ENCODE assay signal across 8 cellular contexts in genomic region chr6:156828280-156828703, GRCh38. TPM values are rescaled to one million over a fixed set of nuclear protein-coding genes. Genes with fewer than 3 reads are reported as not detected.
DNase-seq lines count a peak whose midpoint lies in the region; ATAC-seq and TF ChIP-seq lines count a peak whose summit lies in the region.

No MANE protein-coding gene starts in this region.

- POLR2A ChIA-PET in AG04450 (lab: Yijun Ruan, JAX) = interaction anchor here (0.7 to 0.8 kb wide), 3 partner anchors 26 to 48 kb away, joined by 3 to 7 read pairs (median 5); no protein-coding TSS in a partner anchor

- in situ Hi-C loops in GM23248 (cut with MboI) = no loop called here

- H3K27me3 ChIP-seq in AG04450 (ENCODE audit: control insufficient read depth, insufficient read depth, low read length) (no peaks in the 10 kb centered on the region), GM23248 (replicated peaks; ENCODE audit: insufficient read depth) (no peaks in the 10 kb centered on the region), left ventricle myocardium inferior (ENCODE audit: low read depth) (no peaks in the 10 kb centered on the region)

- H4K20me1 ChIP-seq in GM23248 (ENCODE audit: insufficient read depth) = no peaks in the 10 kb centered on the region

- no peak for TF ChIP-seq CTCF in AG04450 (IDR thresholded peaks at IDR 0.05; ENCODE audit: low read depth, low read length)
- no peak for TF ChIP-seq CTCF in WI38 (IDR thresholded peaks at IDR 0.05; ENCODE audit: low read depth, low read length)
- no peak for TF ChIP-seq CTCF in left ventricle myocardium inferior (IDR thresholded peaks at IDR 0.05; ENCODE audit: borderline replicate concordance)

- H3K27ac ChIP-seq in AG04450 (ENCODE audit: low read depth, low read length) = peak overlapping the region; percentile 87
- peak overlapping the region; percentile 96 for H3K27ac ChIP-seq in GM23248
- H3K27ac ChIP-seq in left ventricle myocardium inferior (replicated peaks) = peak overlapping the region; percentile 78
- H3K27ac ChIP-seq in urinary bladder (ENCODE audit: low read depth) = peak overlapping the region; percentile 14

- H3K36me3 ChIP-seq in GM23248 (ENCODE audit: low read depth) (0 out of 2 replicates have a peak, but pooled peaks cover 4% of the 10 kb centered on the region), left ventricle myocardium inferior (peaks cover 7% of the 10 kb centered on the region), urinary bladder (ENCODE audit: insufficient read depth) (peaks cover 3% of the 10 kb centered on the region)

- CTCF ChIA-PET in AG04450 (lab: Charles Lee) = interaction anchor here (0.7 kb wide), 2 partner anchors 113 to 202 kb away, joined by 7 to 10 read pairs; no protein-coding TSS in a partner anchor

- H3K4me2 ChIP-seq in GM23248 (ENCODE audit: unreplicated experiment) = peak overlapping the region; percentile 61

- intact Hi-C loops in left ventricle myocardium inferior (cut with micrococcal nuclease) = no loop called here

- DNase-seq in AG04450 (ENCODE audit: low read depth, low spot score) (peak; percentile 55), GM23248 (peak; percentile 94), left ventricle myocardium inferior (no peak), DMS79 treated with DMSO at 0.1 percent for 48 hours (lab: John Stamatoyannopoulos, UW) (no peak)
- no peak for DNase-seq in activated naive CD4-positive, alpha-beta T cell treated with Interleukin-2 at 50 U/mL for 16 hours

- H3K9me3 ChIP-seq in AG04450 (ENCODE audit: control insufficient read depth, insufficient read depth, low read length) = no peaks in the 10 kb centered on the region
- H3K9me3 ChIP-seq in GM23248 (ENCODE audit: low read depth) = no peaks in the 10 kb centered on the region
- H3K9me3 ChIP-seq in left ventricle myocardium inferior (replicated peaks) = no peaks in the 10 kb centered on the region

- 14 to 15% methylated on average over 5 of the region's 5 CpGs for WGBS in GM23248 (ENCODE audit: low coverage in 1 of 2, low lambda C conversion rate in 2 of 2, missing lambda C conversion rate in 2 of 2), 2 experiments
- 48% methylated on average over 5 of the region's 5 CpGs for WGBS in urinary bladder

- 0 out of 2 replicates have a peak overlapping the region, but pooled peaks have one; percentile 2 for H2AFZ ChIP-seq in GM23248

- H3K79me2 ChIP-seq in GM23248 (ENCODE audit: insufficient read depth) = peaks cover 92% of the 10 kb centered on the region

- ATAC-seq in HG03175 (IDR thresholded peaks at IDR 0.05; ENCODE audit: unreplicated experiment) = no peak

- H3K9me2 ChIP-seq in GM23248 (ENCODE audit: insufficient read depth) = no peaks in the 10 kb centered on the region

- H3K9ac ChIP-seq in GM23248 = peak overlapping the region; percentile 73

- H3F3A ChIP-seq in GM23248 (ENCODE audit: insufficient read depth) = peaks cover 22% of the 10 kb centered on the region

- no peak overlapping the region for H3K4me3 ChIP-seq in AG04450 (ENCODE audit: low read depth, low read length)
- peak overlapping the region; percentile 43 for H3K4me3 ChIP-seq in GM23248
- H3K4me3 ChIP-seq in WI38 (ENCODE audit: low read depth, low read length) = 0 out of 2 replicates have a peak overlapping the region, but pooled peaks have one; percentile 15
- no peak overlapping the region for H3K4me3 ChIP-seq in left ventricle myocardium inferior
- no peak overlapping the region for H3K4me3 ChIP-seq in urinary bladder (ENCODE audit: low read depth, low read length)

- peaks cover 36% of the 10 kb centered on the region for H3K4me1 ChIP-seq in GM23248 (ENCODE audit: insufficient read depth)
- H3K4me1 ChIP-seq in left ventricle myocardium inferior = peaks cover 92% of the 10 kb centered on the region
- H3K4me1 ChIP-seq in urinary bladder (ENCODE audit: insufficient read depth) = no peaks in the 10 kb centered on the region

RNA-seq across cellular contexts. Expression of gene ARID1B, which starts 51.1 kb away (rescaled TPM):
- 19.2 and 21.2 TPM in 2 replicates for polyA plus RNA-seq in AG04450 (2011; rRNA removed)
- 116 and 133 TPM in 2 replicates for polyA minus RNA-seq in AG04450 (2011; rRNA and poly(A)+ RNA removed)
- total RNA-seq in GM23248 (2014; rRNA removed; shearing (Covaris generic)) = 19.3 and 25.5 TPM in 2 replicates
- 19.3 and 21.2 TPM in 2 replicates for polyA plus RNA-seq in GM23248 (2016; fragmentation: Nextera tagmentation; extraction: Ambion mirVana)
- total RNA-seq in left ventricle myocardium inferior = 43.4 TPM
- total RNA-seq in urinary bladder = 213 TPM
- polyA plus RNA-seq in urinary bladder = 36.2 TPM

Comparison
In these comparisons a context has a peak if more than half of its experiments do, and no peak if none do; other contexts are left out.
1. DNase-seq: peak in AG04450 (single experiment) and GM23248 (single experiment); none in left ventricle myocardium inferior (single experiment), activated naive CD4-positive, alpha-beta T cell treated with Interleukin-2 at 50 U/mL for 16 hours (single experiment) and DMS79 treated with DMSO at 0.1 percent for 48 hours (single experiment).
2. H3K27ac ChIP-seq: peak in every context shown above with its lines; median percentile 96 in GM23248; 87 in AG04450; 78 in left ventricle myocardium inferior; 14 in urinary bladder.
3. H3K4me3 ChIP-seq: peak in GM23248 (single experiment) and WI38 (single experiment); none in AG04450 (single experiment), left ventricle myocardium inferior (single experiment) and urinary bladder (single experiment).